In genomic region chr7:106070201-106070551, GRCh38 we compare ENCODE assay signal across 11 cellular contexts. TPM values are rescaled to one million over a fixed set of nuclear protein-coding genes. Genes with fewer than 3 reads are reported as not detected.
A peak's percentile ranks its signal among the peaks of the same experiment; 100 is the strongest.
DNase-seq lines count a peak whose midpoint lies in the region; ATAC-seq, FAIRE-seq and TF ChIP-seq lines count a peak whose summit lies in the region.
"Had no signal": no experiment of that assay in that cellular context is flagged by ENCODE, and none has a peak within 500 bp of the region (broad histone marks: within the 10 kb centered on the region; RNA-seq: fewer than 3 reads in every experiment).

No MANE protein-coding gene starts in this region.

- no peaks in the 10 kb centered on the region for H3K27me3 Mint-ChIP-seq in Calu3 (ENCODE audit: unreplicated experiment)

- H3K4me1 Mint-ChIP-seq in Calu3 (ENCODE audit: low read depth, unreplicated experiment), result peaks cover 54% of the 10 kb centered on the region

- TF ChIP-seq CTCF in Calu3 (IDR thresholded peaks at IDR 0.05; ENCODE audit: unreplicated experiment) (no peak), mammary epithelial cell (conservative IDR thresholded peaks at IDR 0.05 in 1 of 2, IDR thresholded peaks at IDR 0.05 in 1 of 2; ENCODE audit: extremely low read depth in 1 of 2, insufficient read depth in 1 of 2, low read depth in 1 of 2, low read length in 2 of 2) (no peak), pancreas (IDR thresholded peaks at IDR 0.05) (no peak), osteoblast (IDR thresholded peaks at IDR 0.05; ENCODE audit: extremely low read depth, low read depth, low read length) (no peak)

- dilution Hi-C loops in mammary epithelial cell (cut with HindIII; ENCODE audit: low sequenced_read_pairs), result loop anchor here (5.0 kb wide), 1 partner anchor 77 kb away; no protein-coding TSS in a partner anchor

- H3K79me2 ChIP-seq in mammary epithelial cell (ENCODE audit: insufficient read depth, low read length), result no peaks in the 10 kb centered on the region
- no peaks in the 10 kb centered on the region for H3K79me2 ChIP-seq in osteoblast (ENCODE audit: insufficient read depth, low read length)

- H3K36me3 Mint-ChIP-seq in Calu3 (ENCODE audit: insufficient read depth, unreplicated experiment), result peaks cover 5% of the 10 kb centered on the region

- no peak overlapping the region for H3K9ac ChIP-seq in mammary epithelial cell (ENCODE audit: insufficient read depth, low read length)

- H3K4me2 ChIP-seq in mammary epithelial cell (ENCODE audit: insufficient read depth, low read depth, low read length) (peak overlapping the region; percentile 2), osteoblast (ENCODE audit: insufficient read depth, low read length) (no peak overlapping the region)

- H4K20me1 ChIP-seq in mammary epithelial cell (ENCODE audit: insufficient read depth, low read length), result no peaks in the 10 kb centered on the region
- no peaks in the 10 kb centered on the region for H4K20me1 ChIP-seq in osteoblast (ENCODE audit: insufficient read depth, low read length)

- H2AFZ ChIP-seq in mammary epithelial cell (ENCODE audit: low read depth, low read length), result peak overlapping the region; percentile 48
- no peak overlapping the region for H2AFZ ChIP-seq in osteoblast (ENCODE audit: low read length)

- H3K4me1 ChIP-seq in mammary epithelial cell (ENCODE audit: insufficient read depth, low read length) (peaks cover 66% of the 10 kb centered on the region), pancreas (peaks cover 22 to 30% (median 22%) of the 10 kb centered on the region in 3 donors), osteoblast (ENCODE audit: insufficient read depth, low read length) (peaks cover 15% of the 10 kb centered on the region)

- no peak overlapping the region for H3K4me3 Mint-ChIP-seq in Calu3 (ENCODE audit: low read depth, unreplicated experiment)

- no peaks in the 10 kb centered on the region for H3K36me3 ChIP-seq in mammary epithelial cell (ENCODE audit: insufficient read depth, low read length)
- H3K36me3 ChIP-seq in pancreas, result no peaks in the 10 kb centered on the region
- no peaks in the 10 kb centered on the region for H3K36me3 ChIP-seq in osteoblast (ENCODE audit: insufficient read depth, low read length)

- H3K27me3 ChIP-seq in mammary epithelial cell (ENCODE audit: insufficient read depth, low read length), result no peaks in the 10 kb centered on the region
- H3K27me3 ChIP-seq in pancreas, result no peaks in the 10 kb centered on the region
- no peaks in the 10 kb centered on the region for H3K27me3 ChIP-seq in osteoblast (ENCODE audit: insufficient read depth, low read length)

- H3K4me3 ChIP-seq in mammary epithelial cell (replicated peaks in 1 of 3; ENCODE audit: insufficient read depth in 1 of 3, low read depth in 2 of 3, low read length in 3 of 3) (no peak overlapping the region), pancreas (no peak overlapping the region), osteoblast (ENCODE audit: insufficient read depth, low read length) (no peak overlapping the region)

- no peak for FAIRE-seq in pancreas (lab: Jason Lieb, UNC)

- H3K27ac ChIP-seq in mammary epithelial cell (ENCODE audit: insufficient read depth, low read depth, low read length) (peak overlapping the region; percentile 48), pancreas (peak overlapping the region in 2 of 4 donors; percentile 21 to 44), osteoblast (ENCODE audit: low read depth, low read length) (no peak overlapping the region)

- H3K9me3 Mint-ChIP-seq in Calu3 (ENCODE audit: low read depth, unreplicated experiment), result no peaks in the 10 kb centered on the region

- BruUV-seq in Calu3 (replicated peaks; lab: Mats Ljungman, UMichigan) (no TSS peak), mammary epithelial cell (replicated peaks; lab: Mats Ljungman, UMichigan) (no TSS peak)

- DNase-seq in Calu3 (peak; percentile 65), NCI-H2107 treated with DMSO at 0.1 percent for 48 hours (lab: John Stamatoyannopoulos, UW; ENCODE audit: unreplicated experiment) (peak; percentile 56), mammary epithelial cell (peak; percentile 67), pancreas (peak; percentile 40 to 76 (median 64)), kidney glomerular epithelial cell (lab: John Stamatoyannopoulos, UW) (no peak), osteoblast (ENCODE audit: insufficient read length, low spot score, missing footprints) (no peak), DMS53 treated with DMSO at 0.1 percent for 48 hours (lab: John Stamatoyannopoulos, UW; ENCODE audit: unreplicated experiment) (no peak)
- DNase-seq: activated CD4-positive, alpha-beta T cell treated with anti-CD3 and anti-CD28 coated beads, Interleukin-2, amount 50 U/mL, for 4 hours; DMS53 had no signal

- H3K27ac Mint-ChIP-seq in Calu3 (ENCODE audit: unreplicated experiment), result no peak overlapping the region

- CTCF ChIA-PET in Calu3 (lab: Charles Lee) (no interaction called here), mammary epithelial cell (lab: Charles Lee; ENCODE audit: low non-redundant PET) (no interaction called here)

- in situ Hi-C loops in mammary epithelial cell (cut with MboI; ENCODE audit: low sequenced_read_pairs in 2 of 2), result no loop called here

- no peaks in the 10 kb centered on the region for H3K9me3 ChIP-seq in mammary epithelial cell (replicated peaks; ENCODE audit: insufficient read depth, low read length)
- no peaks in the 10 kb centered on the region for H3K9me3 ChIP-seq in pancreas
- H3K9me3 ChIP-seq in osteoblast (ENCODE audit: low read depth, low read length), result no peaks in the 10 kb centered on the region

- WGBS in mammary epithelial cell (ENCODE audit: low coverage, missing lambda C conversion rate), result 54% methylated on average over 4 of the region's 5 CpGs
- 38 to 40% methylated on average over 5 of the region's 5 CpGs for WGBS in pancreas, 2 donors

- intact Hi-C loops in Calu3 (cut with micrococcal nuclease; ENCODE audit: unreplicated experiment) (loop anchor here (5.0 kb wide), 1 partner anchor 42 kb away; the partner anchor contains the start of gene SYPL1), mammary epithelial cell (cut with micrococcal nuclease) (no loop called here), pancreas (cut with DNase I) (no loop called here)

- ATAC-seq in pancreas (peak; percentile 57 to 68 (median 62)), HG03457 (IDR thresholded peaks at IDR 0.05; ENCODE audit: unreplicated experiment) (no peak)
- ATAC-seq: sciatic nerve had no signal

RNA-seq across cellular contexts. Expression of gene SYPL1, which starts 41.9 kb away (rescaled TPM):
- total RNA-seq in Calu3 (2022) (76.1 and 88.3 TPM in 2 replicates), mammary epithelial cell (100 to 1,000 TPM in 1 of 2 donors, 10 to 100 TPM in 1; 74.3 to 124 TPM), pancreas (10 to 100 TPM; 23.4 to 44.7 (median 33.5) TPM), osteoblast (36.9 and 39.5 TPM in 2 replicates)
- polyA plus RNA-seq in mammary epithelial cell (131 TPM), pancreas (10 to 100 TPM; 16.4 to 38.6 TPM)
- 278 TPM for polyA minus RNA-seq in mammary epithelial cell

Comparison
In these comparisons a context has a peak if more than half of its experiments do, and no peak if none do; other contexts are left out.
1. DNase-seq: peak in Calu3 (single experiment), NCI-H2107 treated with DMSO at 0.1 percent for 48 hours (single experiment), mammary epithelial cell (single experiment) and pancreas (6 of 6); none in kidney glomerular epithelial cell (single experiment), osteoblast (single experiment) and DMS53 treated with DMSO at 0.1 percent for 48 hours (single experiment).